13 cellular contexts compared by ENCODE assay signal in the genomic region with DNA sequence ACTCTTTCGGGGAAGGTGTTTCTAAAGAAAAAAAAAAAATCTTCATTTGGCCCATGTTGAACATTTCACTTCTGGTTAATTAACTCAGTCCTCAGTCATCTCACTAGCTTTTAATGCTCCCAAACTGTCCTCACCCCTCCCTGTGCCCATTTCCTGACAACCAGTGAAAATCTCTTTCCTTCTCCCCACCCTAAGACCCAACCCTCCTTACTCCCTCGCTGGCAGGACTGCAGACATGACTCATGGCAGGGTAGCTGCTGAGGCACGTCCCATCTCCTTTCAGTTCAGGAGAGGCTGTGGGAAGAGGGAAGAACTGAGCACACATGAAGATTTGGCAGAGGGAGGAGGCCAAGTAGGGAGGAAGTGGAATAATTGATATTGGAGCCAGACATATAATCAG. TPM values are rescaled to one million over a fixed set of nuclear protein-coding genes. Genes with fewer than 3 reads are reported as not detected.
DNase-seq lines count a peak whose midpoint lies in the region; TF ChIP-seq lines count a peak whose summit lies in the region.
"Had no signal": no experiment of that assay in that cellular context is flagged by ENCODE, and none has a peak within 500 bp of the region (broad histone marks: within the 10 kb centered on the region; RNA-seq: fewer than 3 reads in every experiment).

No MANE protein-coding gene starts in this region.

- no peaks in the 10 kb centered on the region for H3K79me1 ChIP-seq in H9 (ENCODE audit: insufficient read depth, low read depth, low read length, poor library complexity, severe bottlenecking)

- H2BK12ac ChIP-seq in H9 (ENCODE audit: insufficient read length, low read depth, low read length), result no peak overlapping the region

- H3K27me3 Mint-ChIP-seq in H9 (ENCODE audit: low read depth), result peaks cover 6% of the 10 kb centered on the region
- H3K27me3 Mint-ChIP-seq in type B pancreatic cell, result peaks cover 7% of the 10 kb centered on the region
- peaks cover 3 to 9% (median 9%) of the 10 kb centered on the region in 3 donors for H3K27me3 Mint-ChIP-seq in immature natural killer cell (ENCODE audit: low read depth in 3 of 3)

- H4K5ac ChIP-seq in H9 (ENCODE audit: insufficient read length, low read depth, low read length), result no peak overlapping the region

- H3K4me3 Mint-ChIP-seq in H9 (no peak overlapping the region), type B pancreatic cell (peak overlapping the region; percentile 11), immature natural killer cell (no peak overlapping the region)

- H2BK15ac ChIP-seq in H9 (ENCODE audit: low read depth, low read length), result no peak overlapping the region

- no peak overlapping the region for H2BK20ac ChIP-seq in H9 (ENCODE audit: low read depth, low read length, poor library complexity, severe bottlenecking)

- no peak overlapping the region for H3K4me2 ChIP-seq in H9 (ENCODE audit: insufficient read depth, insufficient read length, low read length)

- DNase-seq in H9 (no peak), SW480 (ENCODE audit: low spot score) (peak; percentile 37), foreskin fibroblast (peak; percentile 64 to 84), type B pancreatic cell (ENCODE audit: extremely low spot score, unreplicated experiment) (no peak), NCI-H2107 (lab: John Stamatoyannopoulos, UW) (no peak), mesenteric fat pad (ENCODE audit: low spot score) (no peak), immature natural killer cell (no peak)
- DNase-seq: activated CD8-positive, alpha-beta memory T cell treated with anti-CD3 and anti-CD28 coated beads, Interleukin-2, amount 50 U/mL, for 48 hours; anterior cingulate cortex; DMS53; erythroblast; NCI-H187 treated with DMSO at 0.1 percent for 48 hours; thyroid gland had no signal

- H3K4me1 ChIP-seq in H9 (ENCODE audit: insufficient read depth, low read length), result no peaks in the 10 kb centered on the region

- H4K91ac ChIP-seq in H9 (ENCODE audit: insufficient read length, low read depth, low read length), result no peak overlapping the region

- no peak overlapping the region for H3K27ac ChIP-seq in H9 (ENCODE audit: insufficient read length, low read depth, low read length)
- H3K27ac ChIP-seq: thyroid gland had no signal

- WGBS in H9 (ENCODE audit: extremely low coverage, insufficient read length, low lambda C conversion rate), result no CpG with 5 or more reads among the region's 3 CpGs

- no peaks in the 10 kb centered on the region for H3K23me2 ChIP-seq in H9 (ENCODE audit: insufficient read length, low read depth, low read length, poor library complexity, severe bottlenecking)

- peaks cover 14 to 22% of the 10 kb centered on the region in 2 experiments for H3K4me1 Mint-ChIP-seq in H9
- peaks cover 16% of the 10 kb centered on the region for H3K4me1 Mint-ChIP-seq in type B pancreatic cell (ENCODE audit: unreplicated experiment)
- no peaks in the 10 kb centered on the region for H3K4me1 Mint-ChIP-seq in immature natural killer cell

- H3K23ac ChIP-seq in H9 (ENCODE audit: insufficient read length, low read depth, low read length), result no peak overlapping the region

- H2BK5ac ChIP-seq in H9 (ENCODE audit: insufficient read length, low read length), result no peak overlapping the region

- no peak overlapping the region for H3K4ac ChIP-seq in H9 (ENCODE audit: low read depth, low read length)

- no peaks in the 10 kb centered on the region for H3K36me3 Mint-ChIP-seq in H9 (ENCODE audit: insufficient read depth in 1 of 3, low read depth in 3 of 3)
- no peaks in the 10 kb centered on the region for H3K36me3 Mint-ChIP-seq in type B pancreatic cell
- no peaks in the 10 kb centered on the region for H3K36me3 Mint-ChIP-seq in immature natural killer cell

- H3K27ac Mint-ChIP-seq in H9 (no peak overlapping the region), type B pancreatic cell (peak overlapping the region; percentile 68), immature natural killer cell (no peak overlapping the region)

- no peaks in the 10 kb centered on the region for H3K9me3 ChIP-seq in H9 (ENCODE audit: control insufficient read depth, low read depth, low read length)
- H3K9me3 ChIP-seq: thyroid gland had no signal

- H3T11ph ChIP-seq in H9 (ENCODE audit: low read length), result no peak overlapping the region

- H4K20me1 ChIP-seq in H9 (ENCODE audit: control insufficient read depth, insufficient read depth, insufficient read length), result no peaks in the 10 kb centered on the region

- H3K27me3 ChIP-seq in H9 (ENCODE audit: insufficient read depth, low read length), result no peaks in the 10 kb centered on the region
- H3K27me3 ChIP-seq: thyroid gland had no signal

- H4K8ac ChIP-seq in H9 (replicated peaks; ENCODE audit: insufficient read length, low read depth, low read length), result no peak overlapping the region

- no peak for TF ChIP-seq CTCF in H9 (conservative IDR thresholded peaks at IDR 0.05)
- no peak for TF ChIP-seq CTCF in foreskin fibroblast (IDR thresholded peaks at IDR 0.05; ENCODE audit: low read depth, low read length)
- no peak for TF ChIP-seq CTCF in type B pancreatic cell (conservative IDR thresholded peaks at IDR 0.05)

- H3K79me2 ChIP-seq in H9 (ENCODE audit: insufficient read depth, low read length), result no peaks in the 10 kb centered on the region

- H2AK5ac ChIP-seq in H9 (ENCODE audit: insufficient read length, low read length), result no peak overlapping the region

- no peak overlapping the region for H3K4me3 ChIP-seq in foreskin fibroblast (ENCODE audit: low read depth in 1 of 2, low read length in 2 of 2)
- H3K4me3 ChIP-seq: thyroid gland had no signal

- H3K9ac ChIP-seq in H9 (ENCODE audit: extremely low read depth, insufficient read length, low read length), result no peak overlapping the region

- H3K14ac ChIP-seq in H9 (ENCODE audit: insufficient read depth, low read length), result no peak overlapping the region

- no peak overlapping the region for H2BK120ac ChIP-seq in H9 (ENCODE audit: low read depth, low read length, poor library complexity, severe bottlenecking)

- no peak overlapping the region for H3K56ac ChIP-seq in H9 (ENCODE audit: insufficient read length, low read depth, low read length)

- H3K9me3 Mint-ChIP-seq in H9, result no peaks in the 10 kb centered on the region
- H3K9me3 Mint-ChIP-seq in type B pancreatic cell, result no peaks in the 10 kb centered on the region
- peaks cover 0 to 3% (median 0%) of the 10 kb centered on the region in 6 donors for H3K9me3 Mint-ChIP-seq in immature natural killer cell

- peak overlapping the region; percentile 28 for H3K18ac ChIP-seq in H9 (ENCODE audit: insufficient read length, low read depth, low read length)

- no peak overlapping the region for H2AFZ ChIP-seq in H9 (ENCODE audit: low read length)

RNA-seq across cellular contexts. Expression of a gene that starts 12.6 kb away (rescaled TPM):
- total RNA-seq in H9 (2021) (0.09 and 0.13 TPM in 2 replicates), type B pancreatic cell (ENCODE audit: low replicate concordance) (7.6 and 30.7 TPM in 2 replicates), mesenteric fat pad (11.5 TPM)
- polyA plus RNA-seq in immature natural killer cell, result not detected

Comparison
In these comparisons a context has a peak if more than half of its experiments do, and no peak if none do; other contexts are left out.
1. DNase-seq: peak in SW480 (single experiment) and foreskin fibroblast (2 of 2); none in H9 (single experiment), type B pancreatic cell (single experiment), NCI-H2107 (single experiment), mesenteric fat pad (single experiment) and immature natural killer cell (0 of 3).